ENCODE assay signal across 23 cellular contexts in genomic region chr4:121669163-121669550, GRCh38. TPM values are rescaled to one million over a fixed set of nuclear protein-coding genes. Genes with fewer than 3 reads are reported as not detected.
DNase-seq lines count a peak whose midpoint lies in the region; ATAC-seq and TF ChIP-seq lines count a peak whose summit lies in the region.
"Had no signal": no experiment of that assay in that cellular context is flagged by ENCODE, and none has a peak within 500 bp of the region (broad histone marks: within the 10 kb centered on the region; RNA-seq: fewer than 3 reads in every experiment).

No MANE protein-coding gene starts in this region.

- H2AFZ ChIP-seq in PC-3 (ENCODE audit: low read length), result no peak overlapping the region

- 0 out of 2 replicates have a peak, but pooled peaks cover 3% of the 10 kb centered on the region for H3K79me2 ChIP-seq in PC-3 (ENCODE audit: low read length)

- no peaks in the 10 kb centered on the region for H3K27me3 Mint-ChIP-seq in nephron progenitor cell (ENCODE audit: low read depth, poor library complexity)
- H3K27me3 Mint-ChIP-seq: dendritic cell treated with granulocyte-macrophage colony-stimulating factor and Interleukin-4, amounts not matched to agents 40 ng/mL and 50 ng/mL, for 4 days; IgD-negative memory B cell; stimulated activated naive CD8-positive, alpha-beta T cell treated with anti-CD3 and anti-CD28 coated beads, Interleukin-15, Interleukin-2, amounts not matched to agents 100 ng/mL and 50 ng/mL, for 24 hours had no signal

- POLR2A ChIA-PET in PC-3 (lab: Charles Lee; ENCODE audit: unreplicated experiment), result interaction anchor here (1.2 to 1.6 kb wide), 2 partner anchors 17 to 27 kb away, joined by 7 to 22 read pairs; no protein-coding TSS in a partner anchor

- no peaks in the 10 kb centered on the region for H3K9me3 ChIP-seq in PC-3 (ENCODE audit: low read length)
- H3K9me3 ChIP-seq: Caco-2 had no signal

- H3K36me3 Mint-ChIP-seq in nephron progenitor cell (ENCODE audit: low read depth), result peaks cover 29% of the 10 kb centered on the region

- H3F3A ChIP-seq in PC-3 (ENCODE audit: low read length, unreplicated experiment), result peaks cover 7% of the 10 kb centered on the region

- no peak overlapping the region for H3K4me2 ChIP-seq in PC-3 (ENCODE audit: low read length)

- H3K27ac ChIP-seq in PC-3 (ENCODE audit: low read length), result peak overlapping the region; percentile 70

- H3K9me3 Mint-ChIP-seq in nephron progenitor cell, result no peaks in the 10 kb centered on the region
- H3K9me3 Mint-ChIP-seq: dendritic cell treated with granulocyte-macrophage colony-stimulating factor and Interleukin-4, amounts not matched to agents 40 ng/mL and 50 ng/mL, for 4 days; IgD-negative memory B cell; natural killer cell; stimulated activated naive CD8-positive, alpha-beta T cell treated with anti-CD3 and anti-CD28 coated beads, Interleukin-15, Interleukin-2, amounts not matched to agents 100 ng/mL and 50 ng/mL, for 24 hours had no signal

- TF ChIP-seq CTCF in AG10803 (conservative IDR thresholded peaks at IDR 0.05; ENCODE audit: low read length), result no peak
- TF ChIP-seq CTCF in PC-3 (conservative IDR thresholded peaks at IDR 0.05; ENCODE audit: low read depth, low read length), result no peak
- no peak for TF ChIP-seq CTCF in nephron progenitor cell (IDR thresholded peaks at IDR 0.05)

- no peak for ATAC-seq in PC-3
- ATAC-seq in GM18517 (IDR thresholded peaks at IDR 0.05; ENCODE audit: unreplicated experiment), result no peak
- ATAC-seq: GM12878, natural killer cell had no signal

- peaks cover 72% of the 10 kb centered on the region for H3K36me3 ChIP-seq in PC-3 (ENCODE audit: low read depth, low read length)

- H3K9me2 ChIP-seq in PC-3 (replicated peaks; ENCODE audit: low read length), result no peaks in the 10 kb centered on the region

- H3K4me3 Mint-ChIP-seq in nephron progenitor cell, result no peak overlapping the region
- H3K4me3 Mint-ChIP-seq: dendritic cell treated with granulocyte-macrophage colony-stimulating factor and Interleukin-4, amounts not matched to agents 40 ng/mL and 50 ng/mL, for 4 days; IgD-negative memory B cell; natural killer cell; stimulated activated naive CD8-positive, alpha-beta T cell treated with anti-CD3 and anti-CD28 coated beads, Interleukin-15, Interleukin-2, amounts not matched to agents 100 ng/mL and 50 ng/mL, for 24 hours had no signal

- BruUV-seq in PC-3 (replicated peaks; lab: Mats Ljungman, UMichigan), result no TSS peak

- peaks cover 27% of the 10 kb centered on the region for H3K4me1 ChIP-seq in PC-3 (ENCODE audit: insufficient read depth, low read length)

- no peaks in the 10 kb centered on the region for H4K20me1 ChIP-seq in PC-3 (ENCODE audit: low read length)

- CTCF ChIA-PET in PC-3 (lab: Charles Lee), result no interaction called here

- intact Hi-C loops in PC-3 (cut with micrococcal nuclease), result loop anchor here (2.0 kb wide), 2 partner anchors 18 to 60 kb away; no protein-coding TSS in a partner anchor
- intact Hi-C loops in head of caudate nucleus (cut with DNase I), result no loop called here

- DNase-seq in AG10803 (ENCODE audit: low read depth) (peak; percentile 55), PC-3 (no peak), fibroblast of gingiva (ENCODE audit: low read depth) (peak; percentile 62), skeletal muscle cell (ENCODE audit: low read depth) (peak; percentile 65), nephron progenitor cell (no peak), head of caudate nucleus (no peak), cerebellar nuclear complex (lab: John Stamatoyannopoulos, UW) (no peak)
- DNase-seq: activated CD4-positive, alpha-beta T cell treated with anti-CD3 and anti-CD28 coated beads for 1 hour; activated effector memory CD4-positive, alpha-beta T cell treated with anti-CD3 and anti-CD28 coated beads, Interleukin-2, amount 50 U/mL, for 16 hours; AML-193; aorta; Caco-2; erythroblast; islet precursor cell; natural killer cell; NCI-H2081 treated with DMSO at 0.1 percent for 48 hours; NCI-H524; T-helper 9 cell had no signal

- H3K4me3 ChIP-seq in AG10803 (ENCODE audit: low read length) (no peak overlapping the region), PC-3 (ENCODE audit: low read length) (no peak overlapping the region), skeletal muscle cell (ENCODE audit: low read depth, low read length) (no peak overlapping the region)
- H3K4me3 ChIP-seq: GM12878 had no signal

- H3K4me1 Mint-ChIP-seq in nephron progenitor cell, result no peaks in the 10 kb centered on the region
- H3K4me1 Mint-ChIP-seq: natural killer cell had no signal

- no peak overlapping the region for H3K27ac Mint-ChIP-seq in nephron progenitor cell
- H3K27ac Mint-ChIP-seq: dendritic cell treated with granulocyte-macrophage colony-stimulating factor and Interleukin-4, amounts not matched to agents 40 ng/mL and 50 ng/mL, for 4 days; IgD-negative memory B cell; natural killer cell; stimulated activated naive CD8-positive, alpha-beta T cell treated with anti-CD3 and anti-CD28 coated beads, Interleukin-15, Interleukin-2, amounts not matched to agents 100 ng/mL and 50 ng/mL, for 24 hours had no signal

- H3K27me3 ChIP-seq in PC-3 (ENCODE audit: low read length), result no peaks in the 10 kb centered on the region

- H3K9ac ChIP-seq in PC-3 (ENCODE audit: low read length), result no peak overlapping the region

RNA-seq across cellular contexts. Expression of gene ANXA5, which starts 27.6 kb away (rescaled TPM):
- 271 and 280 TPM in 2 replicates for total RNA-seq in PC-3 (2014; rRNA removed)

Comparison
In these comparisons a context has a peak if more than half of its experiments do, and no peak if none do; other contexts are left out.
1. DNase-seq: peak in AG10803 (single experiment), fibroblast of gingiva (single experiment) and skeletal muscle cell (single experiment); none in PC-3 (single experiment), nephron progenitor cell (single experiment), head of caudate nucleus (0 of 42) and cerebellar nuclear complex (0 of 2).